ENCODE assay signal across 8 cellular contexts in the genomic region with DNA sequence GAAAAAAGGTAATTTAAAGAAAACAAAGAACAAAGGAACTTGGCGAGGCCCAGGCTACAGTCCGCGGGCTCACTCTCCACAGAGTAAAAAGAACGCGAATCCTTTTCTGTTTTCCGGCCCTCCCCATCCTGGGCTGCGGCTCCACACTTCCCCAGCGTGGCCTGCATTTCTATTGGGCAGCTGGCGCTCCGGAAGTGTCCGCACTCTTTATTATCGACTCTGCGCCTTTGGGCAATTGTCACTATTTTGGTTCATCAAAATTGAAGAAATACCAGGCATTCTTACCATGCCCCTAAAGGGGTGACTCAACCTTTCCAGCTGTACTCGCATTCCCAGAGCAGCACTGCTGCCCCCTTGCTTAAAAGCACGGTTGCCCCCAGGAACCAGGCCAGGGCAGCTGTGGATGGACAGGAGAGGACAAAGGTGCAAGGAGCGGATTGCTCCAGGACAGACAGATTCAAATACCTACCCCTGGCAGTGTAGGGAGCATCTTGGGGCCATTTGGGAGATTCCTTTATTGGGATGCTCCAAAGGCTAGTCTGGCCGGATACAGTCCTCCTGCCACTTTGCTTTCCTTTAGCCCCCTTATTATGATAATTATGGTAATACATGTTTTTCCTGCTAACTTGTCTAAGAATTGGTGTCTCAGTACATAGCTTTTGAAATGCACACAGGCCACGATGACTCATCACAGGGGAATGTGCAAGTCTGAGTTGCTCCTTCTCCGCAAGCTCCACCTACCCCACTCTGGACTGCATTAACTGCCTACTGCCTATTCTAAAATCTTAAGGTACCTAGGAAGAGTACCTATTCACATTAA. TPM values are rescaled to one million over a fixed set of nuclear protein-coding genes. Genes with fewer than 3 reads are reported as not detected.
DNase-seq lines count a peak whose midpoint lies in the region; ATAC-seq and TF ChIP-seq lines count a peak whose summit lies in the region.

No MANE protein-coding gene starts in this region.

- no peaks in the 10 kb centered on the region for H3K36me3 ChIP-seq in GM06990 (ENCODE audit: control insufficient read depth, insufficient read depth, low read length)

- TF ChIP-seq CTCF in GM06990 (IDR thresholded peaks at IDR 0.05; ENCODE audit: insufficient read depth, low read length, poor library complexity, severe bottlenecking) = no peak
- no peak for TF ChIP-seq CTCF in coronary artery (IDR thresholded peaks at IDR 0.05)

- H3K27me3 ChIP-seq in GM06990 (replicated peaks; ENCODE audit: control insufficient read depth, insufficient read depth, low read length) = no peaks in the 10 kb centered on the region

- CTCF ChIA-PET in activated CD4-positive, alpha-beta T cell treated with anti-CD3 and anti-CD28 coated beads for 36 hours (lab: Charles Lee) = interaction anchor here (0.8 to 1.9 kb wide), 4 partner anchors 22 to 196 kb away, joined by 3 to 6 read pairs (median 4); no protein-coding TSS in a partner anchor

- H3K27me3 Mint-ChIP-seq in activated CD4-positive, alpha-beta T cell treated with anti-CD3 and anti-CD28 coated beads for 36 hours = no peaks in the 10 kb centered on the region

- POLR2A ChIA-PET in activated CD4-positive, alpha-beta T cell treated with anti-CD3 and anti-CD28 coated beads for 36 hours (lab: Charles Lee) = interaction anchor here (0.6 to 1.7 kb wide), 5 partner anchors 55 to 292 kb away, joined by 3 to 7 read pairs (median 4); a partner anchor contains a TSS

- peak overlapping the region; percentile 90 for H3K4me3 Mint-ChIP-seq in activated CD4-positive, alpha-beta T cell treated with anti-CD3 and anti-CD28 coated beads for 36 hours

- intact Hi-C loops in activated CD4-positive, alpha-beta T cell treated with anti-CD3 and anti-CD28 coated beads for 36 hours (cut with DNase I, micrococcal nuclease) = loop anchor here in 1 of 2 experiments (1.0 to 10.0 kb wide), 7 partner anchors 15 to 372 kb away; a partner anchor contains a TSS

- H3K4me1 Mint-ChIP-seq in activated CD4-positive, alpha-beta T cell treated with anti-CD3 and anti-CD28 coated beads for 36 hours = peaks cover 35% of the 10 kb centered on the region

- no peaks in the 10 kb centered on the region for H3K36me3 Mint-ChIP-seq in activated CD4-positive, alpha-beta T cell treated with anti-CD3 and anti-CD28 coated beads for 36 hours (ENCODE audit: low read depth)

- H3K4me3 ChIP-seq in GM06990 (replicated peaks; ENCODE audit: low read depth, low read length) = peak overlapping the region; percentile 73
- H3K4me3 ChIP-seq in coronary artery = peak overlapping the region; percentile 88

- peak; percentile 93 for ATAC-seq in activated CD4-positive, alpha-beta T cell treated with anti-CD3 and anti-CD28 coated beads for 36 hours
- ATAC-seq in left lobe of liver = peak; percentile 73
- no peak for ATAC-seq in GM21737 (IDR thresholded peaks at IDR 0.05; ENCODE audit: unreplicated experiment)

- DNase-seq in GM06990 (ENCODE audit: extremely low read depth, insufficient read length) (peak; percentile 16), HuH-7.5 (ENCODE audit: low spot score) (peak; percentile 59), coronary artery (ENCODE audit: low spot score) (peak; percentile 82), left lobe of liver (ENCODE audit: low spot score) (no peak), NCI-H526 (lab: John Stamatoyannopoulos, UW) (no peak)
- DNase-seq in activated CD4-positive, alpha-beta T cell treated with anti-CD3 and anti-CD28 coated beads for 36 hours = peak; percentile 84
- peak; percentile 66 for DNase-seq in stimulated activated CD4-positive, alpha-beta T cell treated with anti-CD3 and anti-CD28 coated beads, Interleukin-4, amount 100 ng/mL, for 1 hour

- H3K27ac ChIP-seq in coronary artery = peak overlapping the region; percentile 57 to 93

- H3K9me3 Mint-ChIP-seq in activated CD4-positive, alpha-beta T cell treated with anti-CD3 and anti-CD28 coated beads for 36 hours (ENCODE audit: low read depth) = no peaks in the 10 kb centered on the region

- peak overlapping the region; percentile 98 for H3K27ac Mint-ChIP-seq in activated CD4-positive, alpha-beta T cell treated with anti-CD3 and anti-CD28 coated beads for 36 hours

RNA-seq across cellular contexts. Expression of a gene that starts 1.0 kb away (rescaled TPM):
- 1 to 10 TPM; 5.4 TPM for total RNA-seq in activated CD4-positive, alpha-beta T cell treated with anti-CD3 and anti-CD28 coated beads for 36 hours
- total RNA-seq in left lobe of liver = 0.73 TPM

RNA-seq across cellular contexts. Expression of a gene that starts 15.3 kb away (rescaled TPM):
- 10 to 100 TPM; 18.6 to 22.5 TPM for total RNA-seq in activated CD4-positive, alpha-beta T cell treated with anti-CD3 and anti-CD28 coated beads for 36 hours
- total RNA-seq in left lobe of liver = 1.6 TPM

RNA-seq across cellular contexts. Expression of a gene that starts 59.9 kb away (rescaled TPM):
- 10 to 100 TPM; 63.7 to 67.9 TPM for total RNA-seq in activated CD4-positive, alpha-beta T cell treated with anti-CD3 and anti-CD28 coated beads for 36 hours
- total RNA-seq in left lobe of liver = 2.7 TPM

Comparison
In these comparisons a context has a peak if more than half of its experiments do, and no peak if none do; other contexts are left out.
1. DNase-seq: peak in GM06990 (single experiment), HuH-7.5 (single experiment), activated CD4-positive, alpha-beta T cell treated with anti-CD3 and anti-CD28 coated beads for 36 hours (single experiment), coronary artery (single experiment) and stimulated activated CD4-positive, alpha-beta T cell treated with anti-CD3 and anti-CD28 coated beads, Interleukin-4, amount 100 ng/mL, for 1 hour (single experiment); none in left lobe of liver (single experiment) and NCI-H526 (0 of 2).
2. RNA of a gene that starts 59.9 kb away (total RNA-seq): 63.7 to 67.9 TPM in activated CD4-positive, alpha-beta T cell treated with anti-CD3 and anti-CD28 coated beads for 36 hours; 2.7 TPM in left lobe of liver (single experiment); every median in the first group is over 10 times any median in the second.